19 cellular contexts compared by ENCODE assay signal in genomic region chr18:8629602-8630001, GRCh38. TPM values are rescaled to one million over a fixed set of nuclear protein-coding genes. Genes with fewer than 3 reads are reported as not detected.
DNase-seq lines count a peak whose midpoint lies in the region; ATAC-seq, FAIRE-seq and TF ChIP-seq lines count a peak whose summit lies in the region.
"Had no signal": no experiment of that assay in that cellular context is flagged by ENCODE, and none has a peak within 500 bp of the region (broad histone marks: within the 10 kb centered on the region; RNA-seq: fewer than 3 reads in every experiment).

No MANE protein-coding gene starts in this region.

- no peaks in the 10 kb centered on the region for H3K9me3 Mint-ChIP-seq in activated CD4-positive, alpha-beta T cell treated with anti-CD3 and anti-CD28 coated beads, Interleukin-2, amount 10 ng/mL, durations not matched to agents 7 days and 5 days
- H3K9me3 Mint-ChIP-seq in progenitor cell of endocrine pancreas (ENCODE audit: low read depth), result no peaks in the 10 kb centered on the region
- H3K9me3 Mint-ChIP-seq: CD4-positive, alpha-beta T cell had no signal

- TF ChIP-seq RAD21 in H1 (IDR thresholded peaks at IDR 0.05 in 1 of 2, conservative IDR thresholded peaks at IDR 0.05 in 1 of 2; ENCODE audit: low read depth in 2 of 2, low read length in 2 of 2), result no peak

- H3K36me3 Mint-ChIP-seq in activated CD4-positive, alpha-beta T cell treated with anti-CD3 and anti-CD28 coated beads, Interleukin-2, amount 10 ng/mL, durations not matched to agents 7 days and 5 days (ENCODE audit: low read depth), result peaks cover 44% of the 10 kb centered on the region
- peaks cover 10% of the 10 kb centered on the region for H3K36me3 Mint-ChIP-seq in progenitor cell of endocrine pancreas (ENCODE audit: insufficient read depth)

- H3K4me1 ChIP-seq in HEK293 (ENCODE audit: control insufficient read depth, insufficient read depth, low read length) (no peaks in the 10 kb centered on the region), H1 (replicated peaks in 1 of 4; ENCODE audit: control insufficient read depth in 3 of 4, insufficient read depth in 4 of 4, low read length in 3 of 4) (peaks cover 10 to 36% (median 21%) of the 10 kb centered on the region in 4 experiments), gastrocnemius medialis (peaks cover 59 to 77% of the 10 kb centered on the region in 2 donors)
- H3K4me1 ChIP-seq: A549, Caco-2 had no signal

- in situ Hi-C loops in gastrocnemius medialis (cut with MboI; ENCODE audit: low sequenced_read_pairs in 4 of 4), result no loop called here

- no peak overlapping the region for H2BK15ac ChIP-seq in H1 (ENCODE audit: low read length)

- H3K9ac ChIP-seq in H1 (replicated peaks in 1 of 4; ENCODE audit: extremely low read depth in 1 of 4, low read depth in 3 of 4, low read length in 3 of 4), result no peak overlapping the region

- no peak for TF ChIP-seq CTCF in HEK293 (tag by site-specific recombination; IDR thresholded peaks at IDR 0.05)
- TF ChIP-seq CTCF in H1 (IDR thresholded peaks at IDR 0.05; ENCODE audit: control extremely low read depth in 1 of 3, insufficient read depth in 1 of 3, low read depth in 1 of 3, low read length in 3 of 3), result no peak
- no peak for TF ChIP-seq CTCF in gastrocnemius medialis (IDR thresholded peaks at IDR 0.05 in 4 of 5, conservative IDR thresholded peaks at IDR 0.05 in 1 of 5)
- no peak for TF ChIP-seq CTCF in progenitor cell of endocrine pancreas (IDR thresholded peaks at IDR 0.05; ENCODE audit: unreplicated experiment)

- H2BK120ac ChIP-seq in H1 (replicated peaks; ENCODE audit: low read depth, low read length), result peak overlapping the region; percentile 68

- no peak overlapping the region for H2AFZ ChIP-seq in H1 (ENCODE audit: low read length)

- H3K23me2 ChIP-seq in H1 (ENCODE audit: low read depth, low read length), result no peaks in the 10 kb centered on the region

- H3K4me1 Mint-ChIP-seq in activated CD4-positive, alpha-beta T cell treated with anti-CD3 and anti-CD28 coated beads, Interleukin-2, amount 10 ng/mL, durations not matched to agents 7 days and 5 days, result peaks cover 7% of the 10 kb centered on the region
- peaks cover 41% of the 10 kb centered on the region for H3K4me1 Mint-ChIP-seq in progenitor cell of endocrine pancreas (ENCODE audit: low read depth)

- peak overlapping the region; percentile 15 for H4K5ac ChIP-seq in H1 (ENCODE audit: insufficient read length, low read depth, low read length)

- no peak overlapping the region for H4K8ac ChIP-seq in H1 (ENCODE audit: extremely low read depth, insufficient read depth, low read length)

- CTCF ChIA-PET in activated CD4-positive, alpha-beta T cell treated with anti-CD3 and anti-CD28 coated beads, Interleukin-2, amount 10 ng/mL, durations not matched to agents 7 days and 5 days (lab: Charles Lee), result no interaction called here
- CTCF ChIA-PET in HEK293 (lab: Yijun Ruan, JAX) (interaction anchor here (0.7 kb wide), 1 partner anchor 359 kb away, joined by 4 read pairs; no protein-coding TSS in a partner anchor), H1 (lab: Charles Lee; ENCODE audit: partially characterized antibody) (interaction anchor here (0.9 to 1.0 kb wide), 3 partner anchors 11 to 19 kb away, joined by 3 read pairs; no protein-coding TSS in a partner anchor)

- no peak overlapping the region for H3K27ac ChIP-seq in HEK293 (ENCODE audit: extremely low read depth, low read depth, low read length)
- no peak overlapping the region for H3K27ac ChIP-seq in H1 (ENCODE audit: low read depth, low read length)
- H3K27ac ChIP-seq in gastrocnemius medialis, result peak overlapping the region; percentile 61 to 90 (median 88)
- H3K27ac ChIP-seq: 22Rv1, A549, C4-2B had no signal

- no peak overlapping the region for H3K18ac ChIP-seq in H1 (ENCODE audit: extremely low read depth, low read length)

- POLR2A ChIA-PET in activated CD4-positive, alpha-beta T cell treated with anti-CD3 and anti-CD28 coated beads, Interleukin-2, amount 10 ng/mL, durations not matched to agents 7 days and 5 days (lab: Charles Lee), result no interaction called here
- POLR2A ChIA-PET in HEK293 (lab: Yijun Ruan, JAX) (no interaction called here), H1 (lab: Charles Lee; ENCODE audit: partially characterized antibody) (interaction anchor here (1.3 to 2.0 kb wide), 3 partner anchors 10 to 15 kb away, joined by 5 to 8 read pairs (median 6); no protein-coding TSS in a partner anchor)

- no peak overlapping the region for H3K23ac ChIP-seq in H1 (ENCODE audit: insufficient read length)

- H3K36me3 ChIP-seq in HEK293 (ENCODE audit: control insufficient read depth in 2 of 2, insufficient read depth in 1 of 2, low read length in 2 of 2), result peaks cover 15 to 70% of the 10 kb centered on the region in 2 experiments
- H3K36me3 ChIP-seq in H1 (ENCODE audit: control insufficient read depth in 2 of 4, insufficient read depth in 4 of 4, low read length in 3 of 4), result peaks cover 7 to 66% (median 27%) of the 10 kb centered on the region in 4 experiments
- H3K36me3 ChIP-seq in gastrocnemius medialis, result peaks cover 0 to 14% of the 10 kb centered on the region in 2 donors

- intact Hi-C loops in gastrocnemius medialis (cut with DNase I; ENCODE audit: low total_unique reads), result loop anchor here (5.0 kb wide), 1 partner anchor 1397 kb away; the partner anchor contains the start of gene LRRC30

- H4K20me1 ChIP-seq in H1 (replicated peaks in 1 of 2; ENCODE audit: control insufficient read depth in 1 of 2, insufficient read depth in 2 of 2, low read length in 2 of 2), result peaks cover 1 to 6% of the 10 kb centered on the region in 2 experiments

- H3K27ac Mint-ChIP-seq in activated CD4-positive, alpha-beta T cell treated with anti-CD3 and anti-CD28 coated beads, Interleukin-2, amount 10 ng/mL, durations not matched to agents 7 days and 5 days, result peak overlapping the region; percentile 13
- no peak overlapping the region for H3K27ac Mint-ChIP-seq in progenitor cell of endocrine pancreas
- H3K27ac Mint-ChIP-seq: CD4-positive, alpha-beta T cell had no signal

- WGBS in H1 (ENCODE audit: extremely low coverage in 1 of 2, insufficient coverage in 1 of 2, insufficient read length in 1 of 2, insufficient replicate concordance in 2 of 2, low coverage in 1 of 2, low lambda C conversion rate in 2 of 2, missing lambda C conversion rate in 1 of 2), 2 experiments, result 85% methylated on average over 3 of the region's 3 CpGs; no CpG with 5 or more reads in 1 of the 2 experiments

- no peak overlapping the region for H2AK5ac ChIP-seq in H1 (ENCODE audit: low read depth, low read length)

- no peaks in the 10 kb centered on the region for H3K9me3 ChIP-seq in HEK293 (ENCODE audit: control insufficient read depth, insufficient read depth, low read depth, low read length)
- H3K9me3 ChIP-seq in H1 (ENCODE audit: insufficient read depth in 2 of 2, low read depth in 1 of 2, low read length in 1 of 2), result no peaks in the 10 kb centered on the region
- H3K9me3 ChIP-seq in gastrocnemius medialis, result no peaks in the 10 kb centered on the region
- H3K9me3 ChIP-seq: A549, Caco-2 had no signal

- no peak overlapping the region for H3K14ac ChIP-seq in H1 (ENCODE audit: insufficient read length)

- no peaks in the 10 kb centered on the region for H3K27me3 Mint-ChIP-seq in activated CD4-positive, alpha-beta T cell treated with anti-CD3 and anti-CD28 coated beads, Interleukin-2, amount 10 ng/mL, durations not matched to agents 7 days and 5 days
- H3K27me3 Mint-ChIP-seq in progenitor cell of endocrine pancreas, result no peaks in the 10 kb centered on the region
- H3K27me3 Mint-ChIP-seq: CD4-positive, alpha-beta T cell had no signal

- H3K27me3 ChIP-seq in H1 (replicated peaks in 1 of 4; ENCODE audit: control insufficient read depth in 3 of 4, extremely low read depth in 1 of 4, insufficient read depth in 3 of 4, low read length in 3 of 4) (no peaks in the 10 kb centered on the region), gastrocnemius medialis (no peaks in the 10 kb centered on the region)

- H3K4me3 Mint-ChIP-seq in activated CD4-positive, alpha-beta T cell treated with anti-CD3 and anti-CD28 coated beads, Interleukin-2, amount 10 ng/mL, durations not matched to agents 7 days and 5 days, result no peak overlapping the region
- no peak overlapping the region for H3K4me3 Mint-ChIP-seq in progenitor cell of endocrine pancreas (ENCODE audit: low read depth)
- H3K4me3 Mint-ChIP-seq: CD4-positive, alpha-beta T cell had no signal

- H2BK12ac ChIP-seq in H1 (ENCODE audit: low read depth, low read length), result peak overlapping the region; percentile 41

- H4K91ac ChIP-seq in H1 (replicated peaks; ENCODE audit: insufficient read length, low read length), result no peak overlapping the region

- H3K4me3 ChIP-seq in HEK293 (ENCODE audit: low read depth, low read length) (no peak overlapping the region), H1 (ENCODE audit: extremely low read depth in 1 of 4, insufficient read depth in 2 of 4, low read depth in 3 of 4, low read length in 4 of 4) (0 out of 8 replicates have a peak overlapping the region, but pooled peaks of 3 of the 4 experiments have one; percentile 4 to 20 (median 8)), gastrocnemius medialis (no peak overlapping the region)
- H3K4me3 ChIP-seq: A549, K562 had no signal

- TF ChIP-seq POLR2A in H1 (IDR thresholded peaks at IDR 0.05; ENCODE audit: control extremely low read depth in 1 of 2, low read depth in 2 of 2, low read length in 2 of 2) (no peak), gastrocnemius medialis (IDR thresholded peaks at IDR 0.05) (no peak)

- no peak overlapping the region for H2BK20ac ChIP-seq in H1 (ENCODE audit: low read length)

- H3K79me2 ChIP-seq in H1 (ENCODE audit: control insufficient read depth in 1 of 2, insufficient read depth in 2 of 2, low read length in 2 of 2), result peaks cover 3 to 99% of the 10 kb centered on the region in 2 experiments

- peak overlapping the region; percentile 42; the same call in 1 of the 2 replicates for H2BK5ac ChIP-seq in H1 (ENCODE audit: low read depth, low read length)

- ATAC-seq in gastrocnemius medialis, result no peak
- ATAC-seq in HG03108 (IDR thresholded peaks at IDR 0.05; ENCODE audit: unreplicated experiment), result no peak
- ATAC-seq: A549, K562 had no signal

- H3K4me2 ChIP-seq in H1 (ENCODE audit: insufficient read depth in 1 of 2, low read depth in 2 of 2, low read length in 2 of 2), result peak overlapping the region in 1 of 2 experiments; percentile 30; a peak in 2 of 4 replicates
- H3K4me2 ChIP-seq: A549 had no signal

- H3K56ac ChIP-seq in H1 (replicated peaks; ENCODE audit: insufficient read length, low read depth, low read length), result no peak overlapping the region

- H3K4ac ChIP-seq in H1 (replicated peaks; ENCODE audit: insufficient read length, low read depth, low read length), result peak overlapping the region; percentile 13

- no peak for FAIRE-seq in H1 (lab: Jason Lieb, UNC)
- FAIRE-seq: A549, GM12892, K562 had no signal

- DNase-seq in activated CD4-positive, alpha-beta T cell treated with anti-CD3 and anti-CD28 coated beads, Interleukin-2, amount 10 ng/mL, durations not matched to agents 7 days and 5 days, result no peak
- no peak for DNase-seq in activated CD4-positive, alpha-beta T cell treated with anti-CD3 and anti-CD28 coated beads for 1 hour
- DNase-seq in H1 (ENCODE audit: low read depth in 1 of 2, low spot score in 2 of 2), result no peak
- DNase-seq in gastrocnemius medialis, result no peak
- no peak for DNase-seq in progenitor cell of endocrine pancreas (ENCODE audit: low spot score, unreplicated experiment)
- DNase-seq: AML-193; Caco-2; CD4-positive, alpha-beta T cell; DMS79; GDM1; HCEC 1CT; IMR-90 had no signal

- no peak for TF ChIP-seq EP300 in H1 (IDR thresholded peaks at IDR 0.05; ENCODE audit: borderline replicate concordance in 1 of 2, low read depth in 2 of 2, low read length in 2 of 2)

- peaks cover 12% of the 10 kb centered on the region; the same call in 1 of the 2 replicates for H3K79me1 ChIP-seq in H1 (ENCODE audit: low read depth, low read length)

RNA-seq across cellular contexts. Expression of gene RAB12, which starts 20.4 kb away (rescaled TPM):
- 10 to 100 TPM; 13.5 to 15.4 TPM for total RNA-seq in activated CD4-positive, alpha-beta T cell treated with anti-CD3 and anti-CD28 coated beads, Interleukin-2, amount 10 ng/mL, durations not matched to agents 7 days and 5 days
- 42.1 and 45.9 TPM in 2 replicates for total RNA-seq in H1 (2021; fragmentation: NEBNext Ultra II Directional; extraction: Animal tissue kit (Norgen Biotek cat#: 25700))
- polyA plus RNA-seq in H1 (2011; rRNA removed), result 11.6 and 19.7 TPM in 2 replicates
- polyA plus RNA-seq in H1 (2011; cell fraction: cytosol; rRNA removed), result 25.6 TPM
- 14.5 TPM for polyA plus RNA-seq in H1 (2011; cell fraction: nucleus; rRNA removed)
- 26.6 to 45.7 TPM (median 29.0 TPM) in 4 replicates for polyA plus RNA-seq in H1 (2012, experiment 1 of 2)
- 12.6 TPM for polyA plus RNA-seq in H1 (2012, experiment 2 of 2)
- 41.6 TPM for polyA plus RNA-seq in H1 (2013, experiment 1 of 2)
- 35.7 TPM for polyA plus RNA-seq in H1 (2013, experiment 2 of 2)
- polyA minus RNA-seq in H1 (2011; rRNA and poly(A)+ RNA removed), result 14.5 and 18.1 TPM in 2 replicates
- 22.2 TPM for polyA minus RNA-seq in H1 (2011; cell fraction: cytosol; rRNA and poly(A)+ RNA removed)
- polyA minus RNA-seq in H1 (2011; cell fraction: nucleus; rRNA and poly(A)+ RNA removed), result 37.2 TPM
- 100 to 1,000 TPM; 152 to 243 (median 213) TPM for total RNA-seq in gastrocnemius medialis
- total RNA-seq in progenitor cell of endocrine pancreas, result 15.4 and 18.6 TPM in 2 replicates

Comparison
In these comparisons a context has a peak if more than half of its experiments do, and no peak if none do; other contexts are left out.
1. H3K27ac ChIP-seq: peak in gastrocnemius medialis (4 of 4); none in HEK293 (single experiment) and H1 (single experiment).
2. H3K4me3 ChIP-seq: peak in H1 (3 of 4); none in HEK293 (single experiment) and gastrocnemius medialis (0 of 4).